Comparison of ENCODE assay signal across 15 cellular contexts in genomic region chr7:128033246-128033645, GRCh38. TPM values are rescaled to one million over a fixed set of nuclear protein-coding genes. Genes with fewer than 3 reads are reported as not detected.
DNase-seq lines count a peak whose midpoint lies in the region; ATAC-seq and TF ChIP-seq lines count a peak whose summit lies in the region.
"Had no signal": no experiment of that assay in that cellular context is flagged by ENCODE, and none has a peak within 500 bp of the region (broad histone marks: within the 10 kb centered on the region; RNA-seq: fewer than 3 reads in every experiment).

No MANE protein-coding gene starts in this region.

- H3K27me3 ChIP-seq in iPS-20b (ENCODE audit: insufficient read depth, low read length) = peaks cover 50% of the 10 kb centered on the region
- H3K27me3 ChIP-seq: foreskin keratinocyte had no signal

- peaks cover 12% of the 10 kb centered on the region for H3K36me3 Mint-ChIP-seq in WTC11
- H3K36me3 Mint-ChIP-seq in osteocyte (ENCODE audit: unreplicated experiment) = peaks cover 9% of the 10 kb centered on the region

- peaks cover 11% of the 10 kb centered on the region for H3K4me1 ChIP-seq in iPS-20b (ENCODE audit: insufficient read depth, low read length)
- H3K4me1 ChIP-seq: foreskin keratinocyte had no signal

- peaks cover 7% of the 10 kb centered on the region; the same call in 1 of the 2 replicates for H3K9me3 Mint-ChIP-seq in WTC11
- no peaks in the 10 kb centered on the region for H3K9me3 Mint-ChIP-seq in osteocyte (ENCODE audit: unreplicated experiment)
- H3K9me3 Mint-ChIP-seq: activated B cell treated with CpG ODN at 0.5 μM for 24 hours had no signal

- H3K9ac ChIP-seq in iPS-20b (ENCODE audit: low read depth, low read length) = peak overlapping the region; percentile 59; the same call in 1 of the 2 replicates

- DNase-seq in NCI-H2029 treated with DMSO at 0.1 percent for 48 hours (lab: John Stamatoyannopoulos, UW) (peak; percentile 36), NCI-H2029 (lab: John Stamatoyannopoulos, UW) (no peak), WTC11 (ENCODE audit: low spot score) (no peak), osteocyte (ENCODE audit: extremely low spot score, unreplicated experiment) (no peak), HCEC 1CT (no peak), NCI-H2171 (lab: John Stamatoyannopoulos, UW) (no peak), NOMO-1 treated with dmso at 0.1 percent for 144 hours (lab: John Stamatoyannopoulos, UW; ENCODE audit: unreplicated experiment) (no peak)
- DNase-seq: activated B cell treated with CpG ODN at 0.5 μM for 24 hours; Calu3; effector CD4-positive, alpha-beta T cell; foreskin keratinocyte; kidney had no signal

- peaks cover 38% of the 10 kb centered on the region for H3K27me3 Mint-ChIP-seq in WTC11 (ENCODE audit: low read depth)
- no peaks in the 10 kb centered on the region for H3K27me3 Mint-ChIP-seq in osteocyte (ENCODE audit: unreplicated experiment)

- H3K27ac ChIP-seq in iPS-20b (ENCODE audit: low read length) = no peak overlapping the region
- H3K27ac ChIP-seq: 22Rv1, foreskin keratinocyte had no signal

- peaks cover 15% of the 10 kb centered on the region; the same call in 1 of the 2 replicates for H3K36me3 ChIP-seq in iPS-20b (ENCODE audit: insufficient read depth, low read depth, low read length)

- no peaks in the 10 kb centered on the region for H3K9me3 ChIP-seq in iPS-20b (ENCODE audit: insufficient read depth, low read depth, low read length)

- POLR2A ChIA-PET in WTC11 (lab: Charles Lee) = interaction anchor here (0.9 to 1.6 kb wide), 2 partner anchors 14 to 174 kb away, joined by 3 to 6 read pairs; no protein-coding TSS in a partner anchor

- CTCF ChIA-PET in WTC11 (lab: Charles Lee) = interaction anchor here (0.9 to 2.0 kb wide), 5 partner anchors 13 to 302 kb away, joined by 3 to 13 read pairs (median 3); no protein-coding TSS in a partner anchor

- H3K27ac Mint-ChIP-seq in WTC11 = no peak overlapping the region
- no peak overlapping the region for H3K27ac Mint-ChIP-seq in osteocyte (ENCODE audit: unreplicated experiment)
- H3K27ac Mint-ChIP-seq: activated B cell treated with CpG ODN at 0.5 μM for 24 hours had no signal

- H3K4me3 ChIP-seq in iPS-20b (ENCODE audit: low read length) = peak overlapping the region; percentile 75; the same call in 1 of the 2 replicates

- no peak for ATAC-seq in WTC11
- ATAC-seq: foreskin keratinocyte, SK-N-SH treated with all-trans-retinoic acid at 6 μM for 48 hours had no signal

- H3K4me1 Mint-ChIP-seq in WTC11 (peaks cover 21% of the 10 kb centered on the region), osteocyte (ENCODE audit: unreplicated experiment) (peaks cover 7% of the 10 kb centered on the region)

- TF ChIP-seq CTCF in WTC11 (IDR thresholded peaks at IDR 0.05) = no peak
- TF ChIP-seq CTCF in osteocyte (IDR thresholded peaks at IDR 0.05) = no peak

- H3K4me3 Mint-ChIP-seq in WTC11 (peak overlapping the region; percentile 59), osteocyte (ENCODE audit: unreplicated experiment) (peak overlapping the region; percentile 6)

TF ChIP-seq in WTC11, 78 proteins besides CTCF, POLR2A, EP300 and RAD21 (continues in another document):
- no peak for TF ChIP-seq MLX (CRISPR knock-in tag; IDR thresholded peaks at IDR 0.05)
- TF ChIP-seq EMX1 (CRISPR knock-in tag; IDR thresholded peaks at IDR 0.05) = no peak
- no peak for TF ChIP-seq CREB1 (CRISPR knock-in tag; IDR thresholded peaks at IDR 0.05)
- TF ChIP-seq NR1H2 (CRISPR knock-in tag; IDR thresholded peaks at IDR 0.05) = no peak
- no peak for TF ChIP-seq RORB (CRISPR knock-in tag; IDR thresholded peaks at IDR 0.05)
- no peak for TF ChIP-seq SMAD3 (CRISPR knock-in tag; IDR thresholded peaks at IDR 0.05; ENCODE audit: borderline replicate concordance)
- no peak for TF ChIP-seq CBFB (CRISPR knock-in tag; IDR thresholded peaks at IDR 0.05; ENCODE audit: low read depth)
- TF ChIP-seq FOXP4 (CRISPR knock-in tag; IDR thresholded peaks at IDR 0.05) = no peak
- no peak for TF ChIP-seq JUN (CRISPR knock-in tag; IDR thresholded peaks at IDR 0.05)
- TF ChIP-seq ZBTB43 (CRISPR knock-in tag; IDR thresholded peaks at IDR 0.05) = no peak
- no peak for TF ChIP-seq STAT6 (CRISPR knock-in tag; conservative IDR thresholded peaks at IDR 0.05; ENCODE audit: low read depth)
- no peak for TF ChIP-seq ZNF317 (CRISPR knock-in tag; IDR thresholded peaks at IDR 0.05; ENCODE audit: borderline replicate concordance, low read depth)
- TF ChIP-seq RELA (CRISPR knock-in tag; IDR thresholded peaks at IDR 0.05; ENCODE audit: borderline replicate concordance) = no peak
- no peak for TF ChIP-seq PRDM15 (CRISPR knock-in tag; IDR thresholded peaks at IDR 0.05)
- no peak for TF ChIP-seq ZNF423 (CRISPR knock-in tag; IDR thresholded peaks at IDR 0.05)

RNA-seq across cellular contexts. Expression of gene LRRC4, which starts 2.0 kb away (rescaled TPM):
- total RNA-seq in WTC11 (2021) (7.8 to 14.9 TPM (median 9.9 TPM) in 3 replicates), osteocyte (0.29 and 0.70 TPM in 2 replicates)
- total RNA-seq: Calu3 had no signal
